ENCODE assay signal across 1 cellular context in genomic region chr7:39735903-39736302, GRCh38.
TF ChIP-seq lines count a peak whose summit lies in the region.

No MANE protein-coding gene starts in this region.

TF ChIP-seq in GM12878, 131 proteins besides CTCF, POLR2A, EP300 and RAD21:
- 0 out of 2 replicates have a peak, but pooled peaks have one; percentile 24 for TF ChIP-seq EED (IDR thresholded peaks at IDR 0.05; ENCODE audit: low read depth)
- TF ChIP-seq ZNF24 (IDR thresholded peaks at IDR 0.05), result peak; percentile 75
- TF ChIP-seq NFXL1 (IDR thresholded peaks at IDR 0.05; ENCODE audit: borderline replicate concordance), result no peak
- TF ChIP-seq IKZF1 (conservative IDR thresholded peaks at IDR 0.05), result peak; percentile 45
- TF ChIP-seq USF1 (IDR thresholded peaks at IDR 0.05; ENCODE audit: borderline replicate concordance, extremely low read length, insufficient read depth, low read depth, low read length), result no peak
- TF ChIP-seq BHLHE40 (IDR thresholded peaks at IDR 0.05; ENCODE audit: borderline replicate concordance in 1 of 2, low read depth in 2 of 2, low read length in 1 of 2), result peak; percentile 77 to 78
- peak; percentile 86 for TF ChIP-seq RUNX3 (IDR thresholded peaks at IDR 0.05; ENCODE audit: low read length)
- TF ChIP-seq ZNF207 (IDR thresholded peaks at IDR 0.05; ENCODE audit: borderline replicate concordance), result no peak
- TF ChIP-seq CBFB (IDR thresholded peaks at IDR 0.05; ENCODE audit: low read depth), result peak; percentile 45; the same call in 1 of the 2 replicates
